Comparison of ENCODE assay signal across 8 cellular contexts in the genomic region with DNA sequence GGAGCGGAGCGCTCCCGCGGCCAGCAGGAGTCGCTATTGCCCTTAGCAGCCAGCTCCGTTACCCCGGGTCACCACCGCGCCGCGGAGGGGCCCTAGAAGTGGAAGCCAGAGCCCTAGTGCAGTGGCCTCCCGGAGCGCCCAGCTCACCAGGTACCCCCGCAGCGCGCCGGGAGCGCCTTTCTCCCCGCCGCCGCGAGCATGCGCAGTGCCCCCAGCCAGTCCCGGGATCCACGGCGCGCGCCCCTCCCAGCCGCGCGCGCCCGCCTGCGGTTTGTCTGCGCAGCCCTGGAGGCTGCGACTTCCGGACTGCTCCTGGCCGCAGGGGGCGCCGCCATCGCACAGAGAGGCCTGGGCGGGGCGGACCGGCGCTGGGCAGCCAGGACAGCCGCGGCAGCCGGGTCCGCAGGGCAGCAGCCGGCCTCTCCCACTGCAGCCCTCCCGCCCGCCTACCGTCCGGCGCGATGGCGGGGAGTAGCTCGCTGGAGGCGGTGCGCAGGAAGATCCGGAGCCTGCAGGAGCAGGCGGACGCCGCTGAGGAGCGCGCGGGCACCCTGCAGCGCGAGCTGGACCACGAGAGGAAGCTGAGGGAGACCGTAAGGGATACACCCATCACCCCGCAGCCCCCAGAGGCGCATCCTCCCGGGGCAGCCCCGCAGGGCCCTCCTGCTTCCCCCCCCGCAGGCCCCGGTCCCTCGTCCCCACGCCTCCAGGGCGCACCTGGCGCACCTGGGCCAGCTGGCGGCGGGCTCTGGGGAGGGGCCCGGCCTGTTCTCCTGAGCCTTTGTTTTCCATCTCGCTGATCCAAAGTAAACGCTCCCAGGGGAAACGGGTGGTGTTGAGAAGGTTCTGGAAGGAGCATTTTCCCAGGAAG. TPM values are rescaled to one million over a fixed set of nuclear protein-coding genes. Genes with fewer than 3 reads are reported as not detected.
DNase-seq lines count a peak whose midpoint lies in the region; ATAC-seq and TF ChIP-seq lines count a peak whose summit lies in the region.

No MANE protein-coding gene starts in this region.

- peaks cover 12% of the 10 kb centered on the region for H3K27me3 ChIP-seq in DND-41 (ENCODE audit: insufficient read depth, low read length, poor library complexity)

- peaks cover 37% of the 10 kb centered on the region for H3K27me3 Mint-ChIP-seq in activated T-helper 17 cell treated with anti-CD3 and anti-CD28 coated beads, Interleukin-2, amount 50 U/mL, for 72 hours
- H3K27me3 Mint-ChIP-seq in nephron (ENCODE audit: low read depth): no peaks in the 10 kb centered on the region

- ATAC-seq in DND-41 (ENCODE audit: insufficient read depth, low read depth) (peak; percentile 90), GM21825 (IDR thresholded peaks at IDR 0.05; ENCODE audit: unreplicated experiment) (peak; percentile 74)
- peak; percentile 92 for ATAC-seq in activated T-helper 17 cell treated with anti-CD3 and anti-CD28 coated beads, Interleukin-2, amount 50 U/mL, for 72 hours (replicated peaks)
- ATAC-seq in stimulated activated naive CD8-positive, alpha-beta T cell treated with anti-CD3 and anti-CD28 coated beads, Interleukin-15, Interleukin-2, amounts not matched to agents 100 U/mL and 50 U/mL, for 24 hours: peak; percentile 91

- no peaks in the 10 kb centered on the region for H3K36me3 Mint-ChIP-seq in activated T-helper 17 cell treated with anti-CD3 and anti-CD28 coated beads, Interleukin-2, amount 50 U/mL, for 72 hours (ENCODE audit: low read depth)
- H3K36me3 Mint-ChIP-seq in nephron (ENCODE audit: low read depth): peaks cover 38% of the 10 kb centered on the region

- H3K9ac ChIP-seq in DND-41 (ENCODE audit: low read depth, low read length): peak overlapping the region; percentile 67

- H3K4me3 Mint-ChIP-seq in activated T-helper 17 cell treated with anti-CD3 and anti-CD28 coated beads, Interleukin-2, amount 50 U/mL, for 72 hours: peak overlapping the region; percentile 94
- H3K4me3 Mint-ChIP-seq in nephron: peak overlapping the region; percentile 93 to 97 (median 95)

- H3K9me3 Mint-ChIP-seq in activated T-helper 17 cell treated with anti-CD3 and anti-CD28 coated beads, Interleukin-2, amount 50 U/mL, for 72 hours: no peaks in the 10 kb centered on the region
- no peaks in the 10 kb centered on the region for H3K9me3 Mint-ChIP-seq in nephron

- H3K36me3 ChIP-seq in DND-41 (ENCODE audit: insufficient read depth, low read length) (no peaks in the 10 kb centered on the region; the same call in 1 of the 2 replicates), KOPT-K1 (ENCODE audit: insufficient read depth, low read length) (no peaks in the 10 kb centered on the region)

- peak overlapping the region; percentile 88 for H3K27ac Mint-ChIP-seq in activated T-helper 17 cell treated with anti-CD3 and anti-CD28 coated beads, Interleukin-2, amount 50 U/mL, for 72 hours
- peak overlapping the region; percentile 89 to 95 (median 91) for H3K27ac Mint-ChIP-seq in nephron

- H2AFZ ChIP-seq in DND-41 (ENCODE audit: low read depth, low read length): peak overlapping the region; percentile 84

- peaks cover 30% of the 10 kb centered on the region for H3K4me1 ChIP-seq in DND-41 (ENCODE audit: insufficient read depth, low read length)

- H4K20me1 ChIP-seq in DND-41 (ENCODE audit: insufficient read depth, low read length): no peaks in the 10 kb centered on the region

- TF ChIP-seq CTCF in DND-41 (IDR thresholded peaks at IDR 0.05; ENCODE audit: borderline replicate concordance, extremely low read depth, low read length, poor library complexity, severe bottlenecking): peak; percentile 78
- peak; percentile 92 to 93 (median 93) for TF ChIP-seq CTCF in nephron (IDR thresholded peaks at IDR 0.05; ENCODE audit: unreplicated experiment in 3 of 3)

- DNase-seq in DND-41 (peak; percentile 89), RKO (ENCODE audit: low spot score) (peak; percentile 89), fibroblast of peridontal ligament (ENCODE audit: extremely low read depth) (peak; percentile 90)
- peak; percentile 90 for DNase-seq in stimulated activated naive CD8-positive, alpha-beta T cell treated with anti-CD3 and anti-CD28 coated beads, Interleukin-15, Interleukin-2, amounts not matched to agents 100 U/mL and 50 U/mL, for 24 hours

- H3K79me2 ChIP-seq in DND-41 (ENCODE audit: insufficient read depth, low read length): no peaks in the 10 kb centered on the region; the same call in 1 of the 2 replicates

- H3K4me2 ChIP-seq in DND-41 (ENCODE audit: insufficient read depth, low read length): peak overlapping the region; percentile 95

- H3K27ac ChIP-seq in DND-41 (ENCODE audit: low read length) (peak overlapping the region; percentile 50), KOPT-K1 (ENCODE audit: low read depth, low read length, poor library complexity, severe bottlenecking) (peak overlapping the region; percentile 9)

- H3K9me3 ChIP-seq in DND-41 (ENCODE audit: insufficient read depth, low read length, severe bottlenecking) (no peaks in the 10 kb centered on the region), KOPT-K1 (ENCODE audit: insufficient read depth, low read length, poor library complexity, severe bottlenecking) (no peaks in the 10 kb centered on the region)

- peak overlapping the region; percentile 53 to 73 for H3K4me3 ChIP-seq in DND-41 (ENCODE audit: low read depth in 1 of 2, low read length in 2 of 2)

- H3K4me1 Mint-ChIP-seq in activated T-helper 17 cell treated with anti-CD3 and anti-CD28 coated beads, Interleukin-2, amount 50 U/mL, for 72 hours: peaks cover 11% of the 10 kb centered on the region
- peaks cover 85% of the 10 kb centered on the region for H3K4me1 Mint-ChIP-seq in nephron

RNA-seq across cellular contexts. Expression of a gene that starts 5.8 kb away (rescaled TPM):
- 1 to 10 TPM; 3.0 to 9.7 TPM for total RNA-seq in activated T-helper 17 cell treated with anti-CD3 and anti-CD28 coated beads, Interleukin-2, amount 50 U/mL, for 72 hours

Comparison
In these comparisons a context has a peak if more than half of its experiments do, and no peak if none do; other contexts are left out.
1. Peak in every context shown above with its lines: DNase-seq, ATAC-seq, H3K4me3 ChIP-seq and H3K27ac ChIP-seq.